Comparison of ENCODE assay signal across 8 cellular contexts in the genomic region with DNA sequence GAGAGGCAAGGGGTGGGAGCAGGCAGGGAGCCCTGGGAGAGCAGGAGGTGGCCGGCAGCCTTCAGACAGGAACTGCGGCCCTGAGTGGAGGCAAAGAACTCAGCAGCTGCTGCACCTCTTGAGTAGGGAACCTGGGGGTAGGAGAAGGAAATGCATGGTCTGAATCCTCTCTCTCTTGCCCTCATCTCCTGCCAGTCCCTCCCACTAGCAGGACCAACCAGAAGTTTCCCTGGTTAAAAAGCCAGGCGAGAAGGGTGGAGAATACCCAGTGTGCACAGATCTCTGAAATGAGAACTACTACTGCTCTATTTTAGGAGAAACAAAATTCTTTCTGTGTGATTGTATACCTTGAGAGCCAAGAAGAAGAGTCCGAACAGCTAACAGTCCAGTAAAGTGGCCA. TPM values are rescaled to one million over a fixed set of nuclear protein-coding genes. Genes with fewer than 3 reads are reported as not detected.
DNase-seq lines count a peak whose midpoint lies in the region; ATAC-seq and TF ChIP-seq lines count a peak whose summit lies in the region.

No MANE protein-coding gene starts in this region.

- H3K9me3 ChIP-seq in WERI-Rb-1 (ENCODE audit: severe bottlenecking) (no peaks in the 10 kb centered on the region), heart left ventricle (no peaks in the 10 kb centered on the region)

- H3K27ac ChIP-seq in WERI-Rb-1: no peak overlapping the region; the same call in 1 of the 2 replicates
- peak overlapping the region; percentile 35 to 88 (median 68) for H3K27ac ChIP-seq in heart left ventricle

- ATAC-seq in heart left ventricle (peak; percentile 39 to 45 (median 41)), sciatic nerve (peak; percentile 47), HG02642 (IDR thresholded peaks at IDR 0.05; ENCODE audit: poor library complexity, unreplicated experiment) (no peak), HG02588 (IDR thresholded peaks at IDR 0.05; ENCODE audit: unreplicated experiment) (no peak)

- peak; percentile 64 for DNase-seq in ELR (ENCODE audit: low read depth)
- peak; percentile 35 for DNase-seq in WERI-Rb-1
- DNase-seq in heart left ventricle: no peak
- DNase-seq in sciatic nerve (ENCODE audit: low spot score): no peak
- no peak for DNase-seq in NK-92 treated with Interleukin-12 subunit alpha and Interleukin-12 subunit beta, amount 100 ng/mL, for 24 hours (lab: John Stamatoyannopoulos, UW)
- no peak for DNase-seq in SK-N-DZ (ENCODE audit: low spot score)

- no peaks in the 10 kb centered on the region for H3K27me3 ChIP-seq in WERI-Rb-1 (ENCODE audit: insufficient read depth, low read depth, severe bottlenecking)
- H3K27me3 ChIP-seq in heart left ventricle: no peaks in the 10 kb centered on the region

- H3K4me3 ChIP-seq in WERI-Rb-1 (ENCODE audit: low read depth, low read length) (no peak overlapping the region), heart left ventricle (peak overlapping the region in 2 of 12 donors; percentile 5 to 8)

- 50 to 60% (median 58%) methylated on average over 4 of the region's 4 CpGs for WGBS in heart left ventricle, 4 donors

- H3K4me1 ChIP-seq in heart left ventricle: peaks cover 0 to 53% (median 25%) of the 10 kb centered on the region in 12 donors

- intact Hi-C loops in heart left ventricle (cut with DNase I) (loop anchor here (2.0 to 5.0 kb wide), 6 partner anchors 50 to 197 kb away; partner anchors contain the start of gene SERPINB1 (in 7 of the 10)), sciatic nerve (cut with DNase I) (no loop called here)

- TF ChIP-seq CTCF in WERI-Rb-1 (IDR thresholded peaks at IDR 0.05; ENCODE audit: low read depth, low read length) (peak; percentile 26; the same call in 1 of the 2 replicates), heart left ventricle (IDR thresholded peaks at IDR 0.05) (no peak)

- no peak for TF ChIP-seq POLR2A in heart left ventricle (IDR thresholded peaks at IDR 0.05)

- H3K36me3 ChIP-seq in WERI-Rb-1: peaks cover 17% of the 10 kb centered on the region; the same call in 1 of the 2 replicates
- peaks cover 0 to 17% (median 13%) of the 10 kb centered on the region in 9 donors for H3K36me3 ChIP-seq in heart left ventricle

RNA-seq across cellular contexts. Expression of gene WRNIP1, which starts 25.4 kb away (rescaled TPM):
- 10 to 100 TPM; 32.1 to 64.1 (median 34.7) TPM for total RNA-seq in heart left ventricle
- polyA plus RNA-seq in heart left ventricle: 10 to 100 TPM; 32.7 to 39.0 TPM
- 30.8 TPM for total RNA-seq in sciatic nerve
- polyA plus RNA-seq in SK-N-DZ (2014; cell fraction: cytosol; rRNA removed): 60.5 and 67.2 TPM in 2 replicates
- 59.5 and 73.1 TPM in 2 replicates for polyA plus RNA-seq in SK-N-DZ (2014; cell fraction: nucleus; rRNA removed)

RNA-seq across cellular contexts. Expression of gene MYLK4, which starts 39.9 kb away (rescaled TPM):
- total RNA-seq in heart left ventricle (1 to 10 TPM in 3 of 9 donors, under 1 TPM in 6; 0.28 to 1.6 (median 0.80) TPM), sciatic nerve (0.98 TPM)
- under 1 TPM; 0.14 to 0.38 TPM for polyA plus RNA-seq in heart left ventricle
- 0.05 TPM in 1 of 2 replicates, not detected in the other for polyA plus RNA-seq in SK-N-DZ (2014; cell fraction: cytosol; rRNA removed)
- polyA plus RNA-seq in SK-N-DZ (2014; cell fraction: nucleus; rRNA removed): 0.04 and 0.10 TPM in 2 replicates

RNA-seq across cellular contexts. Expression of gene SERPINB1, which starts 51.1 kb away (rescaled TPM):
- 10 to 100 TPM; 15.6 to 55.6 (median 23.0) TPM for total RNA-seq in heart left ventricle
- polyA plus RNA-seq in heart left ventricle: 10 to 100 TPM; 15.4 to 20.4 TPM
- 46.1 TPM for total RNA-seq in sciatic nerve
- polyA plus RNA-seq in SK-N-DZ (2014; cell fraction: cytosol; rRNA removed): 13.6 and 22.3 TPM in 2 replicates
- polyA plus RNA-seq in SK-N-DZ (2014; cell fraction: nucleus; rRNA removed): 8.4 and 12.0 TPM in 2 replicates

Comparison
In these comparisons a context has a peak if more than half of its experiments do, and no peak if none do; other contexts are left out.
1. DNase-seq: peak in ELR (single experiment) and WERI-Rb-1 (single experiment); none in heart left ventricle (0 of 5), sciatic nerve (single experiment), NK-92 treated with Interleukin-12 subunit alpha and Interleukin-12 subunit beta, amount 100 ng/mL, for 24 hours (single experiment) and SK-N-DZ (single experiment).
2. ATAC-seq: peak in heart left ventricle (4 of 4) and sciatic nerve (single experiment); none in HG02642 (single experiment) and HG02588 (single experiment).